Comparison of ENCODE assay signal across 14 cellular contexts in the genomic region with DNA sequence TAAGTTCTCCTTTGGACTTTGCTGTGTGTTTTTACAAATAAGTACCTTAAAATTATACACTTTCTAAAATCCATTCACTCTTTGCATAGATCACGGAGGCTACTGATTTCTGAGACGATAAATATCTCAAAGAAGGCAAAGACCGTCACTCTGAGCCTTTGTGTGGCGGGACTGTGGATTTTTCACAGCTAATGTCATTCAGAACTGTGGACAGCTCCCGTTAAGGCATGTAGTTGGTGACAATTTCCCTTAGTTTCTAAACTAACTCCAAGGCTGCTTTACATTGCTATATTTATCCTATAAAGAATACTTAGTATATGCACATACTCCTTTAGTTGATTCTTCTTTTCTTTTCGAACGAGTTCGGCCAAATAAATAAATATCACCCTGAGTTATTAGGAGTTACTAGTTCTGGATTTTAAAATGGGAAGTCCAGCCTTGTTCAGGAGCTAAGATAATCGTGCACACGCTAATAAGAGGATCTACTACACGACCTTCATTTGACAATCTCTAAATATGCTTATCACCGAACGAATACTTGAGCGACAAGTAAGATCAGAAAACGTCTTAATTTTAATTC. TPM values are rescaled to one million over a fixed set of nuclear protein-coding genes. Genes with fewer than 3 reads are reported as not detected.
DNase-seq lines count a peak whose midpoint lies in the region; ATAC-seq and TF ChIP-seq lines count a peak whose summit lies in the region.
"Had no signal": no experiment of that assay in that cellular context is flagged by ENCODE, and none has a peak within 500 bp of the region (broad histone marks: within the 10 kb centered on the region; RNA-seq: fewer than 3 reads in every experiment).

No MANE protein-coding gene starts in this region.

- H3K27me3 ChIP-seq in dorsolateral prefrontal cortex = peaks cover 0 to 49% (median 5%) of the 10 kb centered on the region in 45 donors

- peak overlapping the region in 48 of 59 donors; percentile 40 to 92 (median 82) for H3K27ac ChIP-seq in dorsolateral prefrontal cortex

- no peak overlapping the region for H3K27ac Mint-ChIP-seq in nephron progenitor cell
- H3K27ac Mint-ChIP-seq: activated naive CD8-positive, alpha-beta T cell treated with anti-CD3 and anti-CD28 coated beads for 36 hours; CD8-positive, alpha-beta memory T cell had no signal

- H3K9me3 Mint-ChIP-seq in nephron progenitor cell = no peaks in the 10 kb centered on the region

- intact Hi-C loops in dorsolateral prefrontal cortex (cut with DNase I) = no loop called here

- peaks cover 15% of the 10 kb centered on the region for H3K4me1 Mint-ChIP-seq in nephron progenitor cell
- H3K4me1 Mint-ChIP-seq: activated naive CD8-positive, alpha-beta T cell treated with anti-CD3 and anti-CD28 coated beads for 36 hours; CD8-positive, alpha-beta memory T cell had no signal

- no peak for TF ChIP-seq POLR2A in NB4 (IDR thresholded peaks at IDR 0.05; ENCODE audit: extremely low read depth, insufficient read length)

- TF ChIP-seq CTCF in NB4 (IDR thresholded peaks at IDR 0.05; ENCODE audit: low read depth, low read length) (no peak), dorsolateral prefrontal cortex (IDR thresholded peaks at IDR 0.05 in 54 of 56, conservative IDR thresholded peaks at IDR 0.05 in 2 of 56; ENCODE audit: low read depth in 1 of 56, partially characterized antibody in 56 of 56) (no peak), nephron progenitor cell (IDR thresholded peaks at IDR 0.05) (no peak)

- no peak for ATAC-seq in GM19395 (IDR thresholded peaks at IDR 0.05; ENCODE audit: unreplicated experiment)

- H3K4me3 ChIP-seq in NB4 (ENCODE audit: low read depth, low read length) (no peak overlapping the region), dorsolateral prefrontal cortex (peak overlapping the region; percentile 26 to 77 (median 60))

- peaks cover 56% of the 10 kb centered on the region for H3K27me3 Mint-ChIP-seq in nephron progenitor cell (ENCODE audit: low read depth, poor library complexity)

- DNase-seq in GM03348 (ENCODE audit: low spot score) (peak; percentile 3), NB4 (ENCODE audit: low read depth) (peak; percentile 19), dorsolateral prefrontal cortex (no peak), nephron progenitor cell (peak; percentile 27), medulla oblongata (ENCODE audit: extremely low spot score) (no peak), NCI-H2227 treated with DMSO at 0.1 percent for 48 hours (lab: John Stamatoyannopoulos, UW) (no peak), HK-2 (ENCODE audit: unreplicated experiment) (no peak)
- DNase-seq: activated naive CD8-positive, alpha-beta T cell treated with anti-CD3 and anti-CD28 coated beads for 36 hours; effector CD8-positive, alpha-beta T cell; GOT3; hippocampal formation had no signal

- H3K4me3 Mint-ChIP-seq in nephron progenitor cell = peak overlapping the region; percentile 82
- H3K4me3 Mint-ChIP-seq: activated naive CD8-positive, alpha-beta T cell treated with anti-CD3 and anti-CD28 coated beads for 36 hours; CD8-positive, alpha-beta memory T cell had no signal

- H3K36me3 Mint-ChIP-seq in nephron progenitor cell (ENCODE audit: low read depth) = no peaks in the 10 kb centered on the region
- H3K36me3 Mint-ChIP-seq: activated naive CD8-positive, alpha-beta T cell treated with anti-CD3 and anti-CD28 coated beads for 36 hours; CD8-positive, alpha-beta memory T cell had no signal

RNA-seq across cellular contexts. Expression of a gene that starts 1.8 kb away (rescaled TPM):
- 10 to 100 TPM; 14.1 to 84.0 (median 51.9) TPM for total RNA-seq in dorsolateral prefrontal cortex
- total RNA-seq: activated naive CD8-positive, alpha-beta T cell treated with anti-CD3 and anti-CD28 coated beads for 36 hours; CD8-positive, alpha-beta memory T cell; myocyte had no signal

Comparison
In these comparisons a context has a peak if more than half of its experiments do, and no peak if none do; other contexts are left out.
1. DNase-seq: peak in GM03348 (single experiment), NB4 (single experiment) and nephron progenitor cell (single experiment); none in dorsolateral prefrontal cortex (0 of 10), medulla oblongata (single experiment), NCI-H2227 treated with DMSO at 0.1 percent for 48 hours (single experiment) and HK-2 (single experiment).